Comparison of ENCODE assay signal across 9 cellular contexts in genomic region chr1:231998791-231999190, GRCh38.
"Had no signal": no experiment of that assay in that cellular context is flagged by ENCODE, and none has a peak within 500 bp of the region (broad histone marks: within the 10 kb centered on the region; RNA-seq: fewer than 3 reads in every experiment).

No MANE protein-coding gene starts in this region.

- H3K36me3 ChIP-seq: HAP-1 had no signal

- DNase-seq: GM23248, GOT3, H7, HFFc6, KG1 had no signal

- H3K4me1 Mint-ChIP-seq: IgD-negative memory B cell had no signal

- H3K9ac ChIP-seq: GM23248 had no signal

- H3K4me1 ChIP-seq: HAP-1 had no signal

- H3K9me3 ChIP-seq: HAP-1 had no signal

- H3K27ac Mint-ChIP-seq: HFFc6, IgD-negative memory B cell had no signal

- ATAC-seq: HCT116 had no signal

- H2AFZ ChIP-seq: GM23248 had no signal

- H3K36me3 Mint-ChIP-seq: IgD-negative memory B cell had no signal

- H3K4me3 Mint-ChIP-seq: HFFc6, IgD-negative memory B cell had no signal

- H3K27ac ChIP-seq: GM23248, HL-60 had no signal

- H3K4me3 ChIP-seq: GM23248, HAP-1 had no signal
